ENCODE assay signal across 8 cellular contexts in the genomic region with DNA sequence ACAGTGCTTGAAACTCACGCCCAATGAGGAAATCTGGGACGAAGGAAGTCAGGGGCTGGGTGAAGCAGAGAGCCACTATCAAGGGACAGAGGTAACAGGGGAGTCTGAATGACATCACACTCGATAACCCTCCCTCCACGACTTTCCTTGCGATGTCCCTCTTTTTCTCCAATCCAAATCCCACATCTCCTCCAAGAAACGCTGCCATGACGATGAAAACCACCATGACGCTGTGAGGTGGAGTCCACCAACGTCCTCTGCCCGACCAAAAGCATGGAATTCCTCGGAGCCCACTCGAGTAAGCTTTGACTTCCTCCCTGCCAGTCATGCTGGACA. TPM values are rescaled to one million over a fixed set of nuclear protein-coding genes. Genes with fewer than 3 reads are reported as not detected.
DNase-seq lines count a peak whose midpoint lies in the region; ATAC-seq and TF ChIP-seq lines count a peak whose summit lies in the region.

No MANE protein-coding gene starts in this region.

- H3K4me3 ChIP-seq in AG04449 (ENCODE audit: low read depth, low read length) (peak overlapping the region; percentile 96), choroid plexus epithelial cell (ENCODE audit: low read depth, low read length) (peak overlapping the region; percentile 96)

- H3K27ac Mint-ChIP-seq in IgD-negative memory B cell (peak overlapping the region; percentile 90 to 98 (median 95)), naive B cell (peak overlapping the region; percentile 87 to 96 (median 94))

- H3K4me1 Mint-ChIP-seq in IgD-negative memory B cell: peaks cover 20 to 26% (median 23%) of the 10 kb centered on the region in 3 donors
- H3K4me1 Mint-ChIP-seq in naive B cell: peaks cover 36 to 71% (median 61%) of the 10 kb centered on the region in 3 donors

- H3K9me3 Mint-ChIP-seq in IgD-negative memory B cell (no peaks in the 10 kb centered on the region), naive B cell (no peaks in the 10 kb centered on the region)

- no peak for TF ChIP-seq CTCF in AG04449 (IDR thresholded peaks at IDR 0.05; ENCODE audit: insufficient read depth, low read length, missing control alignments)
- TF ChIP-seq CTCF in choroid plexus epithelial cell (conservative IDR thresholded peaks at IDR 0.05; ENCODE audit: low read depth, low read length): no peak

- H3K36me3 Mint-ChIP-seq in IgD-negative memory B cell (no peaks in the 10 kb centered on the region), naive B cell (no peaks in the 10 kb centered on the region)

- H3K27me3 Mint-ChIP-seq in IgD-negative memory B cell (no peaks in the 10 kb centered on the region), naive B cell (no peaks in the 10 kb centered on the region)

- CTCF ChIA-PET in AG04449 (lab: Yijun Ruan, JAX): interaction anchor here (2.0 to 13.7 kb wide), 4 partner anchors 8 to 23 kb away, joined by 6 to 292 read pairs (median 30); no protein-coding TSS in a partner anchor

- POLR2A ChIA-PET in AG04449 (lab: Yijun Ruan, JAX): no interaction called here

- DNase-seq in AG04449 (ENCODE audit: low read depth, low spot score) (no peak), choroid plexus epithelial cell (ENCODE audit: low read depth) (no peak), naive B cell (no peak)
- DNase-seq in activated CD8-positive, alpha-beta memory T cell treated with anti-CD3 and anti-CD28 coated beads, Interleukin-2, amount 50 U/mL, for 48 hours: no peak

- H3K4me3 Mint-ChIP-seq in IgD-negative memory B cell (peak overlapping the region; percentile 83 to 94 (median 92)), naive B cell (peak overlapping the region; percentile 83 to 95 (median 90))

- ATAC-seq in naive B cell (ENCODE audit: low read depth in 2 of 2): no peak
- ATAC-seq in activated CD4-positive, CD25-positive, alpha-beta regulatory T cell treated with anti-CD3 and anti-CD28 coated beads, Interleukin-2, amount 50 U/mL, for 24 hours: no peak
- ATAC-seq in HG02623 (IDR thresholded peaks at IDR 0.05; ENCODE audit: unreplicated experiment): no peak
- no peak for ATAC-seq in GM19397 (IDR thresholded peaks at IDR 0.05; ENCODE audit: unreplicated experiment)

RNA-seq across cellular contexts. Expression of a gene that starts 1.0 kb away (rescaled TPM):
- polyA plus RNA-seq in IgD-negative memory B cell (13.7 TPM), naive B cell (ENCODE audit: low read depth in 6 of 6) (10 to 100 TPM in 1 of 6 donors, 1 to 10 TPM in 4, under 1 TPM in 1; 0.96 to 18.1 (median 5.2) TPM)

RNA-seq across cellular contexts. Expression of a gene that starts 16.1 kb away (rescaled TPM):
- polyA plus RNA-seq in IgD-negative memory B cell (1.8 TPM), naive B cell (ENCODE audit: low read depth in 6 of 6) (1 to 10 TPM in 1 of 6 donors, under 1 TPM in 5; 0.43 to 1.4 (median 0.70) TPM)

RNA-seq across cellular contexts. Expression of a gene that starts 35.2 kb away (rescaled TPM):
- polyA plus RNA-seq in IgD-negative memory B cell: 1.2 TPM
- polyA plus RNA-seq in naive B cell (ENCODE audit: low read depth in 6 of 6): under 1 TPM in 1 of 6 donors, not detected in 5; 0.09 TPM

RNA-seq across cellular contexts. Expression of a gene that starts 38.0 kb away (rescaled TPM):
- 107 TPM for polyA plus RNA-seq in IgD-negative memory B cell
- 100 to 1,000 TPM in 1 of 6 donors, 10 to 100 TPM in 5; 59.4 to 113 (median 78.2) TPM for polyA plus RNA-seq in naive B cell (ENCODE audit: low read depth in 6 of 6)

RNA-seq across cellular contexts. Expression of a gene that starts 57.9 kb away (rescaled TPM):
- polyA plus RNA-seq in IgD-negative memory B cell: 7.4 TPM
- polyA plus RNA-seq in naive B cell (ENCODE audit: low read depth in 6 of 6): 1 to 10 TPM; 1.9 to 6.1 (median 3.6) TPM
